Comparison of ENCODE assay signal across 22 cellular contexts in the genomic region with DNA sequence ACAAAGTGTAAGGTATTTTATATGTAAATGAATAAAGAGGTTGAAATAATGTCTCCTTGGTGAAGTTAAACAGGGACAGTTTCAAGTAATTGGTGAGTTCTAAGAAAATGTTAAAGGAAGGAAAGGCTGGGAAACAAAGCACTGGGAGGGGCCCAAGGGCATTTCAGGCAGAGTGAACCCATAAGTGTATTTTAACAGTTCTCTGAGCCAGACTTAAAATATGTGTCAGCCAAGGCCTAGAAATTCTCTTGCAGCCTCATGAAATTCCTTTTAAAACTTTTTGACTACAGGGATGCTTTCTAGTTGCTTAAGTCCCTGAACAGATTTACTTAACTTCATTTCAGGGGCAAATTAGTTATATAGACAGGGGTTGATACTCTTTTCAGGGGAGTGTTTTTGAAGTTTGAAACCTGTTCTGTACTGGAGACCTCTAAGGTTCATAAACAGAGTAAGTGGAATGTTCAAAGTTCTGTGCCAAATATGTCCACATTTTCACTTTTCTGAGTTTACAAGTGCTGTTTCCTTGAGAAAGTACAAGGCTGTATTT.
DNase-seq lines count a peak whose midpoint lies in the region; ATAC-seq and TF ChIP-seq lines count a peak whose summit lies in the region.
"Had no signal": no experiment of that assay in that cellular context is flagged by ENCODE, and none has a peak within 500 bp of the region (broad histone marks: within the 10 kb centered on the region; RNA-seq: fewer than 3 reads in every experiment).

No MANE protein-coding gene starts in this region.

- DNase-seq in BJ (ENCODE audit: low read depth) (peak; percentile 55), ascending aorta (ENCODE audit: low spot score in 2 of 2) (no peak), fibroblast of the aortic adventitia (ENCODE audit: low read depth) (peak; percentile 72), sciatic nerve (ENCODE audit: low spot score) (no peak)
- DNase-seq in effector CD4-positive, alpha-beta T cell: no peak
- DNase-seq: activated B cell treated with CpG ODN at 0.5 μM for 24 hours; activated CD4-positive, alpha-beta memory T cell treated with anti-CD3 and anti-CD28 coated beads for 36 hours; cerebellar nuclear complex; effector memory CD8-positive, alpha-beta T cell; H7; heart right ventricle; left lung; NCI-H1048; NCI-H2107; NCI-H524 treated with DMSO at 0.1 percent for 48 hours; stimulated activated CD4-positive, alpha-beta T cell treated with anti-CD3 and anti-CD28 coated beads, Interleukin-4, amount 100 ng/mL, for 4 hours; substantia nigra; T-helper 9 cell had no signal

- H3K36me3 ChIP-seq in BJ (ENCODE audit: control insufficient read depth, insufficient read depth, low read length) (no peaks in the 10 kb centered on the region; the same call in 1 of the 2 replicates), ascending aorta (peaks cover 0 to 8% of the 10 kb centered on the region in 2 donors)

- TF ChIP-seq CTCF in BJ (IDR thresholded peaks at IDR 0.05; ENCODE audit: insufficient read depth, low read depth, low read length): no peak
- no peak for TF ChIP-seq CTCF in ascending aorta (IDR thresholded peaks at IDR 0.05)
- TF ChIP-seq CTCF in fibroblast of the aortic adventitia (IDR thresholded peaks at IDR 0.05; ENCODE audit: insufficient read depth, low read length): no peak

- intact Hi-C loops in ascending aorta (cut with DNase I): no loop called here
- intact Hi-C loops in sciatic nerve (cut with DNase I): loop anchor here (10.0 kb wide), 1 partner anchor 167 kb away; no protein-coding TSS in a partner anchor

- H3K4me3 ChIP-seq in BJ (ENCODE audit: low read depth, low read length) (no peak overlapping the region), ascending aorta (no peak overlapping the region), fibroblast of the aortic adventitia (ENCODE audit: low read depth, low read length) (no peak overlapping the region)
- H3K4me3 ChIP-seq: heart right ventricle, left lung had no signal

- ATAC-seq in sciatic nerve (peak; percentile 51), GM18511 (IDR thresholded peaks at IDR 0.05; ENCODE audit: unreplicated experiment) (no peak), HG02973 (IDR thresholded peaks at IDR 0.05; ENCODE audit: unreplicated experiment) (no peak), GM18867 (IDR thresholded peaks at IDR 0.05; ENCODE audit: unreplicated experiment) (no peak)
- ATAC-seq: effector memory CD8-positive, alpha-beta T cell; heart right ventricle; left lung had no signal

- no peaks in the 10 kb centered on the region for H3K27me3 ChIP-seq in BJ (ENCODE audit: control insufficient read depth, insufficient read depth, low read length)
- no peaks in the 10 kb centered on the region for H3K27me3 ChIP-seq in ascending aorta
- H3K27me3 ChIP-seq: heart right ventricle, left lung had no signal

- H3K9me3 ChIP-seq in ascending aorta: no peaks in the 10 kb centered on the region

- H3K4me1 ChIP-seq in ascending aorta: peaks cover 0 to 6% of the 10 kb centered on the region in 2 donors

- POLR2A ChIA-PET in BJ (lab: Charles Lee): interaction anchor here (0.6 kb wide), 1 partner anchor 175 kb away, joined by 5 read pairs; the partner anchor contains the start of gene FGF7

- H3K27ac ChIP-seq in ascending aorta: peak overlapping the region; percentile 42 to 56
- H3K27ac ChIP-seq: heart right ventricle, RWPE1 had no signal

- CTCF ChIA-PET in BJ (lab: Yijun Ruan, JAX): interaction anchor here (1.2 to 1.7 kb wide), 2 partner anchors 174 to 898 kb away, joined by 3 read pairs; no protein-coding TSS in a partner anchor

Comparison
In these comparisons a context has a peak if more than half of its experiments do, and no peak if none do; other contexts are left out.
1. DNase-seq: peak in BJ (single experiment) and fibroblast of the aortic adventitia (single experiment); none in ascending aorta (0 of 2), sciatic nerve (single experiment) and effector CD4-positive, alpha-beta T cell (single experiment).